ENCODE assay signal across 18 cellular contexts in the genomic region with DNA sequence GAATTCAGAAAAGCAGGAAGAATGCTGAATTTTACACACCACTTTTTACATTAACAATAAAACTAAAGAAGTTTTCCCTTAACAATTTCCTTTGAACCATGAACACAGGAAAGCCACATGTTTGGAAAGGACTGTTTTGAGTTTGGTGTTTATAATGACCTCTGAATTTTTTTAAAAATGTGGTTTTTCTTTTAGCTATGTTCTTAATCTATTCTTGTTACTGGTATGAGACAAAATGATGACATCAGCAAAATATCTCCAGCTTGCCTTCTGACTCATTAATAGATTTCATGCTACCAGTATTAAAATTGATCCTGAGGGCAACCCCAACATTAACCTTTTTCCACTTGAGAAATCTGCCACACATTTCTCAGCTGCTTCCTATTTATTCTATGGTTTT.
DNase-seq lines count a peak whose midpoint lies in the region; ATAC-seq, FAIRE-seq and TF ChIP-seq lines count a peak whose summit lies in the region.
"Had no signal": no experiment of that assay in that cellular context is flagged by ENCODE, and none has a peak within 500 bp of the region (broad histone marks: within the 10 kb centered on the region; RNA-seq: fewer than 3 reads in every experiment).

No MANE protein-coding gene starts in this region.

- no peak for FAIRE-seq in HTR-8/SVneo (lab: Jason Lieb, UNC)

- ATAC-seq in HG03097 (IDR thresholded peaks at IDR 0.05; ENCODE audit: low FRiP score, unreplicated experiment) = no peak
- no peak for ATAC-seq in omental fat pad (ENCODE audit: low FRiP score)
- ATAC-seq: natural killer cell treated with Interleukin-12 subunit alpha and Interleukin-12 subunit beta and Interleukin-15 and Interleukin-18, amount 100 ng/mL, for 72 hours had no signal

- DNase-seq in AG08395 (ENCODE audit: low spot score) = peak; percentile 17
- DNase-seq in HFF-Myc (ENCODE audit: extremely low read depth, low read depth) = peak; percentile 81
- DNase-seq in choroid plexus epithelial cell (ENCODE audit: low read depth) = peak; percentile 88
- peak; percentile 44 for DNase-seq in glomerular visceral epithelial cell (ENCODE audit: extremely low spot score)
- DNase-seq in COLO668 (lab: John Stamatoyannopoulos, UW; ENCODE audit: unreplicated experiment) = no peak
- DNase-seq in HTR-8/SVneo (ENCODE audit: insufficient read length, low spot score) = no peak
- no peak for DNase-seq in omental fat pad (ENCODE audit: low spot score)
- DNase-seq: activated CD4-positive, alpha-beta memory T cell treated with anti-CD3 and anti-CD28 coated beads for 36 hours; activated naive CD4-positive, alpha-beta T cell treated with anti-CD3 and anti-CD28 coated beads, Interleukin-2, amount 10 ng/mL, durations not matched to agents 7 days and 5 days; activated T-cell treated with anti-CD3 and anti-CD28 coated beads, Interleukin-2, amount 50 U/mL, for 1 hour; brain microvascular endothelial cell; H9; Kasumi-1; mesendoderm; NCI-H526 treated with DMSO at 0.1 percent for 48 hours; SHP77 treated with DMSO at 0.1 percent for 48 hours had no signal

- TF ChIP-seq CTCF in HFF-Myc (IDR thresholded peaks at IDR 0.05; ENCODE audit: low read depth, low read length, missing control alignments) (no peak), choroid plexus epithelial cell (conservative IDR thresholded peaks at IDR 0.05; ENCODE audit: low read depth, low read length) (no peak), omental fat pad (IDR thresholded peaks at IDR 0.05) (no peak)

- no peak overlapping the region for H3K4me3 ChIP-seq in HFF-Myc (replicated peaks; ENCODE audit: low read depth, low read length)
- H3K4me3 ChIP-seq in choroid plexus epithelial cell (ENCODE audit: low read depth, low read length) = no peak overlapping the region

Comparison
In these comparisons a context has a peak if more than half of its experiments do, and no peak if none do; other contexts are left out.
1. DNase-seq: peak in AG08395 (single experiment), HFF-Myc (single experiment), choroid plexus epithelial cell (single experiment) and glomerular visceral epithelial cell (single experiment); none in COLO668 (single experiment), HTR-8/SVneo (single experiment) and omental fat pad (single experiment).